ENCODE assay signal across 21 cellular contexts in the genomic region with DNA sequence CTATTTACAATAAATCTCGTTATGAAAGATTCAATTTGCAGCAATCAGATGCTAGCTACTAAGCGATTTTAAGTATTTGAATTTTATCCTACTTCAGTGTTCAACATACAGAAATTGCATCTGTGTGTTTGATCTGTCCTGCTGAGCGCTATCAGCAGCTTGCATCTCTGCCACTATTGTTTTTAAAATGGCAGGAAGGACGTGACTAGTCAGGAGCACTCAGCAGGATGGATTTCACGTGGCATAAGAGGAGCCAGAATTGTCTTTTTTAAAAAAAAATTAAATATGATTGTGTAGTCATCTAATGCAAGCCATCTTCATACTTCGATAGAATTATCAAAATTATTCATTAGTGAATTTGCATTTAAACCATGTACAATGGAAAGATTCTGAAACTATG. TPM values are rescaled to one million over a fixed set of nuclear protein-coding genes. Genes with fewer than 3 reads are reported as not detected.
"Had no signal": no experiment of that assay in that cellular context is flagged by ENCODE, and none has a peak within 500 bp of the region (broad histone marks: within the 10 kb centered on the region; RNA-seq: fewer than 3 reads in every experiment).

No MANE protein-coding gene starts in this region.

- H3K27ac ChIP-seq: dorsolateral prefrontal cortex, epithelial cell of prostate, neutrophil, pancreas had no signal

- ATAC-seq: activated CD4-positive, alpha-beta T cell treated with anti-CD3 and anti-CD28 coated beads for 36 hours; activated T-helper 17 cell treated with anti-CD3 and anti-CD28 coated beads, Interleukin-2, amount 50 U/mL, for 72 hours; left cardiac atrium; natural killer cell; pancreas; stimulated activated memory B cell treated with anti-CD40 and anti-IgM and Interleukin-4, amounts not matched to agents 10 μg/mL and 1 μg/mL and 100 μg/mL, for 72 hours; WTC11 had no signal

- DNase-seq: activated CD4-positive, alpha-beta memory T cell treated with anti-CD3 and anti-CD28 coated beads for 36 hours; activated CD4-positive, alpha-beta T cell treated with anti-CD3 and anti-CD28 coated beads for 36 hours; activated naive CD4-positive, alpha-beta T cell; activated naive CD8-positive, alpha-beta T cell treated with anti-CD3 and anti-CD28 coated beads for 36 hours; amniotic stem cell; dorsolateral prefrontal cortex; foreskin fibroblast; glutamatergic neuron; hippocampal formation; left cardiac atrium; mesendoderm; natural killer cell; pancreas; sigmoid colon; stimulated activated CD4-positive, alpha-beta T cell treated with anti-CD3 and anti-CD28 coated beads, Interleukin-4, amount 100 ng/mL, for 4 hours had no signal

- H3K27me3 ChIP-seq: pancreas had no signal

RNA-seq across cellular contexts. Expression of a gene that starts 2.8 kb away (rescaled TPM):
- total RNA-seq: activated CD4-positive, alpha-beta memory T cell treated with anti-CD3 and anti-CD28 coated beads for 36 hours; activated CD4-positive, alpha-beta T cell treated with anti-CD3 and anti-CD28 coated beads for 36 hours; activated T-helper 17 cell treated with anti-CD3 and anti-CD28 coated beads, Interleukin-2, amount 50 U/mL, for 72 hours; lower leg skin had no signal
